In genomic region chr14:94309721-94310120, GRCh38 we compare ENCODE assay signal across 11 cellular contexts. TPM values are rescaled to one million over a fixed set of nuclear protein-coding genes. Genes with fewer than 3 reads are reported as not detected.
"Had no signal": no experiment of that assay in that cellular context is flagged by ENCODE, and none has a peak within 500 bp of the region (broad histone marks: within the 10 kb centered on the region; RNA-seq: fewer than 3 reads in every experiment).

No MANE protein-coding gene starts in this region.

- H3K4me3 ChIP-seq: GM23248, HAP-1 had no signal

- H3K36me3 ChIP-seq: HAP-1 had no signal

- H3K4me1 ChIP-seq: HAP-1 had no signal

- ATAC-seq: HCT116 had no signal

- DNase-seq: GM23248, GOT3, H7, Karpas-422, KBM-7 had no signal

- H3K27ac ChIP-seq: GM23248, HL-60, KMS-11 had no signal

RNA-seq across cellular contexts. Expression of gene SERPINA6, which starts 13.4 kb away (rescaled TPM):
- total RNA-seq: GM23248, H7 had no signal

RNA-seq across cellular contexts. Expression of gene SERPINA10, which starts 16.7 kb away (rescaled TPM):
- total RNA-seq: GM23248, H4, H7, HT1080 had no signal

RNA-seq across cellular contexts. Expression of gene SERPINA2, which starts 56.8 kb away (rescaled TPM):
- total RNA-seq: GM23248, H4, H7, HT1080 had no signal
